In the genomic region with DNA sequence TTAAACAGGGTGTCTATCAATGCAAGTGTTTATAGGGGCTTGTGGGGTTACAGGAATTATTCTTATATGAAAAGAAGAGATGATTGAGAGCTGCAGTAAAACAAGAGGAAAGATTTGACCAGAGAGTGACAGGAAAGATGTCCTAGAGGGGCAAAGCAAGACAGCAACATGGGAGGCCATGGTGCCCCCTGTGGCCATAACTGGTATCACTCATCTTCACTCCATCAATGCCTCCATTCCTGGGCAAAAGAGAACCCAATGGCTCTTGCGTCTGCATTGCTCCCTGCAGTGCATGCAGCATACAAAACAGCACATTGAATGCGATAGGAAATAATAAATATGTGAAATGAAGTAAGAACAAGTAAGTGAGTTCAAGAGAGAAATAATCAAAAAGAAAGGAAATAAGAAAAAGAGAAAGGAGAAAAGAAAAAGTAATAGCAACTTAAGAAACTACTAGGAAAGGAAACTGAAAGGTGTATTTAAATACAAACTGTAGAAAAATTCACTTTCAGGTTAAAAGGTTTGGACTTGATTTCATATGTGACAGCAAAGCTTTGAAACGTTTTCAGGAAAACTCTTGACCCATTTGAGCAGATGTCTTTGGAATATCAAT, we compare ENCODE assay signal across 10 cellular contexts.
DNase-seq lines count a peak whose midpoint lies in the region; ATAC-seq, FAIRE-seq and TF ChIP-seq lines count a peak whose summit lies in the region.
"Had no signal": no experiment of that assay in that cellular context is flagged by ENCODE, and none has a peak within 500 bp of the region (broad histone marks: within the 10 kb centered on the region; RNA-seq: fewer than 3 reads in every experiment).

No MANE protein-coding gene starts in this region.

- intact Hi-C loops in endothelial cell of umbilical vein (cut with micrococcal nuclease): no loop called here
- intact Hi-C loops in esophagus muscularis mucosa (cut with DNase I): no loop called here

- H3K9ac ChIP-seq in endothelial cell of umbilical vein (replicated peaks; ENCODE audit: extremely low read depth, insufficient read depth, low read length): no peak overlapping the region

- TF ChIP-seq EP300 in esophagus muscularis mucosa (IDR thresholded peaks at IDR 0.05): no peak

- CTCF ChIA-PET in endothelial cell of umbilical vein (lab: Charles Lee): no interaction called here

- no TSS peak for BruUV-seq in endothelial cell of umbilical vein (replicated peaks; lab: Mats Ljungman, UMichigan)

- no peak overlapping the region for H3K4me2 ChIP-seq in endothelial cell of umbilical vein (ENCODE audit: insufficient read depth, low read length)

- H2AFZ ChIP-seq in endothelial cell of umbilical vein (ENCODE audit: low read depth, low read length): no peak overlapping the region

- WGBS in esophagus muscularis mucosa: 87% methylated on average over 3 of the region's 3 CpGs

- H3K4me1 ChIP-seq in endothelial cell of umbilical vein (ENCODE audit: control insufficient read depth, extremely low read depth, insufficient read depth, low read length): peaks cover 5% of the 10 kb centered on the region
- peaks cover 0 to 5% (median 0%) of the 10 kb centered on the region in 4 donors for H3K4me1 ChIP-seq in esophagus muscularis mucosa
- H3K4me1 ChIP-seq: SJCRH30 had no signal

- no peak for FAIRE-seq in endothelial cell of umbilical vein (lab: Jason Lieb, UNC)
- FAIRE-seq: GM18507 had no signal

- H3K27me3 ChIP-seq in endothelial cell of umbilical vein (ENCODE audit: control insufficient read depth in 2 of 2, insufficient read depth in 2 of 2, low read length in 2 of 2) (no peaks in the 10 kb centered on the region), esophagus muscularis mucosa (no peaks in the 10 kb centered on the region)
- H3K27me3 ChIP-seq: SJCRH30 had no signal

- no peaks in the 10 kb centered on the region for H3K9me1 ChIP-seq in endothelial cell of umbilical vein (replicated peaks; ENCODE audit: control insufficient read depth, extremely low read depth, insufficient read depth, low read length)

- POLR2A ChIA-PET in endothelial cell of umbilical vein (lab: Charles Lee): no interaction called here

- H3K36me3 ChIP-seq in endothelial cell of umbilical vein (ENCODE audit: control insufficient read depth in 2 of 2, extremely low read depth in 1 of 2, insufficient read depth in 2 of 2, low read length in 2 of 2): no peaks in the 10 kb centered on the region
- H3K36me3 ChIP-seq in esophagus muscularis mucosa: no peaks in the 10 kb centered on the region
- H3K36me3 ChIP-seq: SJCRH30 had no signal

- H3K27ac ChIP-seq in endothelial cell of umbilical vein (ENCODE audit: insufficient read depth, low read depth, low read length) (no peak overlapping the region), esophagus muscularis mucosa (replicated peaks in 1 of 4) (no peak overlapping the region)
- H3K27ac ChIP-seq: SJCRH30 had no signal

- H4K20me1 ChIP-seq in endothelial cell of umbilical vein (replicated peaks; ENCODE audit: control insufficient read depth, extremely low read depth, insufficient read depth, low read length): no peaks in the 10 kb centered on the region

- peak; percentile 37 for TF ChIP-seq CTCF in AG09309 (IDR thresholded peaks at IDR 0.05; ENCODE audit: control insufficient read depth, insufficient read depth, low read depth, low read length, missing control alignments)
- TF ChIP-seq CTCF in GM12873 (IDR thresholded peaks at IDR 0.05; ENCODE audit: insufficient read depth, low read depth, low read length, missing control alignments): peak; percentile 75
- peak; percentile 38; the same call in 1 of the 2 replicates for TF ChIP-seq CTCF in LNCaP clone FGC (IDR thresholded peaks at IDR 0.05; ENCODE audit: control insufficient read depth, extremely low read depth, insufficient read depth)
- TF ChIP-seq CTCF in endothelial cell of umbilical vein (IDR thresholded peaks at IDR 0.05; ENCODE audit: extremely low read depth in 1 of 2, insufficient read depth in 1 of 2, low read depth in 1 of 2, low read length in 2 of 2): peak; percentile 30 to 45
- TF ChIP-seq CTCF in esophagus muscularis mucosa (IDR thresholded peaks at IDR 0.05): peak in 1 of 3 experiments; percentile 11

- no peak for ATAC-seq in HG03565 (IDR thresholded peaks at IDR 0.05; ENCODE audit: unreplicated experiment)

- TF ChIP-seq POLR2A in endothelial cell of umbilical vein (IDR thresholded peaks at IDR 0.05; ENCODE audit: low read depth, low read length): no peak
- TF ChIP-seq POLR2A in esophagus muscularis mucosa (IDR thresholded peaks at IDR 0.05; ENCODE audit: low read depth): no peak

- DNase-seq in AG09309 (ENCODE audit: low read depth) (no peak), LNCaP clone FGC (ENCODE audit: low read depth) (no peak), endothelial cell of umbilical vein (ENCODE audit: low read depth, low spot score) (no peak), NCI-H1436 treated with DMSO at 0.1 percent for 48 hours (lab: John Stamatoyannopoulos, UW) (no peak), SIG-M5 (lab: John Stamatoyannopoulos, UW) (no peak), esophagus muscularis mucosa (ENCODE audit: extremely low spot score) (no peak)

- H3K9me3 ChIP-seq in endothelial cell of umbilical vein (replicated peaks; ENCODE audit: control insufficient read depth, insufficient read depth, low read length) (no peaks in the 10 kb centered on the region), esophagus muscularis mucosa (no peaks in the 10 kb centered on the region)
- H3K9me3 ChIP-seq: SJCRH30 had no signal

- no peaks in the 10 kb centered on the region for H3K79me2 ChIP-seq in endothelial cell of umbilical vein (ENCODE audit: control insufficient read depth, insufficient read depth, low read length)

- dilution Hi-C loops in endothelial cell of umbilical vein (cut with MboI; ENCODE audit: extremely low pct_ligation_motif_present, low sequenced_read_pairs): no loop called here

- H3K4me3 ChIP-seq in AG09309 (ENCODE audit: control insufficient read depth, low read depth, low read length) (no peak overlapping the region), LNCaP clone FGC (ENCODE audit: low read depth, low read length) (no peak overlapping the region), endothelial cell of umbilical vein (replicated peaks in 1 of 3; ENCODE audit: insufficient read depth in 1 of 3, low read depth in 1 of 3, low read length in 3 of 3) (no peak overlapping the region), esophagus muscularis mucosa (no peak overlapping the region)
- H3K4me3 ChIP-seq: SJCRH30 had no signal

TF ChIP-seq in endothelial cell of umbilical vein, 7 proteins besides CTCF, POLR2A, EP300 and RAD21:
- no peak for TF ChIP-seq JUN (IDR thresholded peaks at IDR 0.05; ENCODE audit: borderline replicate concordance, insufficient read depth, insufficient read length, low read depth)
- TF ChIP-seq GATA2 (IDR thresholded peaks at IDR 0.05; ENCODE audit: insufficient read depth, insufficient read length, low read depth, low read length): no peak
- TF ChIP-seq MYC (IDR thresholded peaks at IDR 0.05; ENCODE audit: low read depth, low read length): no peak
- TF ChIP-seq EZH2 (IDR thresholded peaks at IDR 0.05; ENCODE audit: borderline replicate concordance, low read depth, low read length, severe bottlenecking): no peak
- TF ChIP-seq FOS (IDR thresholded peaks at IDR 0.05; ENCODE audit: borderline replicate concordance, insufficient read depth, low read length): no peak
- no peak for TF ChIP-seq POLR2AphosphoS5 (IDR thresholded peaks at IDR 0.05; ENCODE audit: insufficient read depth, low read depth, low read length)
- TF ChIP-seq, protein P1, sequence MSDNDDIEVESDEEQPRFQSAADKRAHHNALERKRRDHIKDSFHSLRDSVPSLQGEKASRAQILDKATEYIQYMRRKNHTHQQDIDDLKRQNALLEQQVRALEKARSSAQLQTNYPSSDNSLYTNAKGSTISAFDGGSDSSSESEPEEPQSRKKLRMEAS (IDR thresholded peaks at IDR 0.05; ENCODE audit: insufficient read depth, insufficient read length): no peak
TF ChIP-seq in endothelial cell of umbilical vein: peak in this region for 0.
